ENCODE assay signal across 21 cellular contexts in genomic region chr3:49668861-49669260, GRCh38. TPM values are rescaled to one million over a fixed set of nuclear protein-coding genes. Genes with fewer than 3 reads are reported as not detected.
DNase-seq lines count a peak whose midpoint lies in the region; ATAC-seq and TF ChIP-seq lines count a peak whose summit lies in the region.
"Had no signal": no experiment of that assay in that cellular context is flagged by ENCODE, and none has a peak within 500 bp of the region (broad histone marks: within the 10 kb centered on the region; RNA-seq: fewer than 3 reads in every experiment).

No MANE protein-coding gene starts in this region.

- H3K36me3 ChIP-seq in liver (ENCODE audit: control insufficient read depth in 4 of 4, insufficient read depth in 3 of 4, low read depth in 1 of 4, low read length in 3 of 4), result no peaks in the 10 kb centered on the region
- H3K36me3 ChIP-seq: left ventricle myocardium inferior, Peyer's patch had no signal

- ATAC-seq in HG02588 (IDR thresholded peaks at IDR 0.05; ENCODE audit: unreplicated experiment), result no peak
- ATAC-seq: GM12878, T-cell had no signal

- H3K4me3 ChIP-seq in liver (ENCODE audit: low read depth in 1 of 3, low read length in 3 of 3), result no peak overlapping the region
- H3K4me3 ChIP-seq: GM12878, K562, left ventricle myocardium inferior, Peyer's patch had no signal

- TF ChIP-seq RAD21 in liver (IDR thresholded peaks at IDR 0.05), result no peak

- no peak for TF ChIP-seq CTCF in liver (IDR thresholded peaks at IDR 0.05; ENCODE audit: low read depth, low read length, missing input control)

- peaks cover 52 to 84% (median 73%) of the 10 kb centered on the region in 4 donors for H3K4me1 ChIP-seq in liver (ENCODE audit: control insufficient read depth in 4 of 4, insufficient read depth in 4 of 4, low read length in 3 of 4)

- H3K27me3 ChIP-seq in liver (ENCODE audit: control insufficient read depth in 4 of 4, insufficient read depth in 4 of 4, low read length in 3 of 4), result no peaks in the 10 kb centered on the region
- H3K27me3 ChIP-seq: Peyer's patch had no signal

- WGBS in liver, result 42% methylated on average over 5 of the region's 5 CpGs

- H3K9ac ChIP-seq in liver (ENCODE audit: low read depth in 1 of 2, low read length in 2 of 2), result no peak overlapping the region

- H3K27ac ChIP-seq in liver (ENCODE audit: low read depth in 1 of 2, low read length in 2 of 2), result peak overlapping the region; percentile 71 to 89
- H3K27ac ChIP-seq: left ventricle myocardium inferior, Peyer's patch had no signal

- peak; percentile 42 for DNase-seq in EH (ENCODE audit: low read depth)
- peak; percentile 6 for DNase-seq in T1000 (lab: John Stamatoyannopoulos, UW)
- no peak for DNase-seq in A172 (ENCODE audit: low spot score)
- DNase-seq in epidermal melanocyte (ENCODE audit: insufficient read length, low spot score), result no peak
- DNase-seq: activated CD4-positive, alpha-beta T cell treated with anti-CD3 and anti-CD28 coated beads for 4 hours; activated naive CD8-positive, alpha-beta T cell treated with anti-CD3 and anti-CD28 coated beads for 36 hours; DMS79 treated with DMSO at 0.1 percent for 48 hours; head of caudate nucleus; left ventricle myocardium inferior; naive B cell; NCI-H146; NCI-H510A; Peyer's patch; T-cell had no signal

- H3K9me3 ChIP-seq in liver (ENCODE audit: control insufficient read depth in 4 of 4, low read length in 3 of 4), result no peaks in the 10 kb centered on the region
- H3K9me3 ChIP-seq: left ventricle myocardium inferior, Peyer's patch had no signal

TF ChIP-seq in liver, 16 proteins besides CTCF, POLR2A, EP300 and RAD21:
- peak; percentile 62 to 65 for TF ChIP-seq JUND (IDR thresholded peaks at IDR 0.05)
- no peak for TF ChIP-seq RXRA (IDR thresholded peaks at IDR 0.05)
- TF ChIP-seq REST (IDR thresholded peaks at IDR 0.05), result no peak
- no peak for TF ChIP-seq EGR1 (IDR thresholded peaks at IDR 0.05; ENCODE audit: low read depth in 2 of 2)
- TF ChIP-seq YY1 (IDR thresholded peaks at IDR 0.05), result no peak
- no peak for TF ChIP-seq HNF4G (IDR thresholded peaks at IDR 0.05)
- TF ChIP-seq SP1 (IDR thresholded peaks at IDR 0.05), result no peak

RNA-seq across cellular contexts. Expression of gene APEH, which starts 5.3 kb away (rescaled TPM):
- 10 to 100 TPM; 91.3 to 94.1 TPM for total RNA-seq in liver
- 10 to 100 TPM; 65.1 to 83.8 TPM for polyA plus RNA-seq in liver
- 120 and 144 TPM in 2 replicates for total RNA-seq in A172 (2014; rRNA removed; shearing (Covaris generic))

RNA-seq across cellular contexts. Expression of gene MST1, which starts 20.4 kb away (rescaled TPM):
- 100 to 1,000 TPM; 262 to 551 TPM for total RNA-seq in liver
- 100 to 1,000 TPM; 509 to 634 TPM for polyA plus RNA-seq in liver
- 0.72 and 2.0 TPM in 2 replicates for total RNA-seq in A172 (2014; rRNA removed; shearing (Covaris generic))

RNA-seq across cellular contexts. Expression of gene RNF123, which starts 20.5 kb away (rescaled TPM):
- total RNA-seq in liver, result 100 to 1,000 TPM in 1 of 2 donors, 10 to 100 TPM in 1; 44.0 to 104 TPM
- polyA plus RNA-seq in liver, result 10 to 100 TPM; 34.3 to 36.4 TPM
- 17.3 and 55.0 TPM in 2 replicates for total RNA-seq in A172 (2014; rRNA removed; shearing (Covaris generic))

RNA-seq across cellular contexts. Expression of gene AMIGO3, which starts 50.6 kb away (rescaled TPM):
- not detected for total RNA-seq in liver
- polyA plus RNA-seq in liver, result 1 to 10 TPM in 1 of 2 donors, under 1 TPM in 1; 0.11 to 1.1 TPM
- 0.41 and 1.0 TPM in 2 replicates for total RNA-seq in A172 (2014; rRNA removed; shearing (Covaris generic))
- total RNA-seq: activated naive CD8-positive, alpha-beta T cell treated with anti-CD3 and anti-CD28 coated beads for 36 hours; B cell; left ventricle myocardium inferior; pulmonary artery endothelial cell; ureter had no signal

RNA-seq across cellular contexts. Expression of gene GMPPB, which starts 54.9 kb away (rescaled TPM):
- 10 to 100 TPM; 12.6 to 57.7 TPM for total RNA-seq in liver
- polyA plus RNA-seq in liver, result 10 to 100 TPM; 13.4 to 57.8 TPM
- total RNA-seq in A172 (2014; rRNA removed; shearing (Covaris generic)), result 25.6 and 27.3 TPM in 2 replicates

Comparison
In these comparisons a context has a peak if more than half of its experiments do, and no peak if none do; other contexts are left out.
1. DNase-seq: peak in EH (single experiment) and T1000 (single experiment); none in A172 (single experiment) and epidermal melanocyte (single experiment).
2. RNA of gene MST1, which starts 20.4 kb away (total RNA-seq): 262 to 551 TPM in liver; 0.72 to 2.0 TPM in A172; every median in the first group is over 10 times any median in the second.